Comparison of ENCODE assay signal across 15 cellular contexts in genomic region chr2:221914334-221914733, GRCh38.
DNase-seq lines count a peak whose midpoint lies in the region; TF ChIP-seq lines count a peak whose summit lies in the region.
"Had no signal": no experiment of that assay in that cellular context is flagged by ENCODE, and none has a peak within 500 bp of the region (broad histone marks: within the 10 kb centered on the region; RNA-seq: fewer than 3 reads in every experiment).

No MANE protein-coding gene starts in this region.

- H3K18ac ChIP-seq in mesenchymal stem cell (ENCODE audit: low read depth in 1 of 2, low read length in 2 of 2): no peak overlapping the region

- CTCF ChIA-PET in Calu3 (lab: Charles Lee): no interaction called here

- no peak overlapping the region for H3K14ac ChIP-seq in mesenchymal stem cell (ENCODE audit: low read length in 2 of 2)

- H2AFZ ChIP-seq in mesenchymal stem cell (ENCODE audit: low read depth, low read length) (no peak overlapping the region), smooth muscle cell (ENCODE audit: low read depth) (no peak overlapping the region)

- H4K8ac ChIP-seq in mesenchymal stem cell (ENCODE audit: low read length): no peak overlapping the region

- TF ChIP-seq CTCF in smooth muscle cell (IDR thresholded peaks at IDR 0.05; ENCODE audit: borderline replicate concordance, insufficient read depth, poor library complexity, severe bottlenecking) (no peak), Calu3 (IDR thresholded peaks at IDR 0.05; ENCODE audit: unreplicated experiment) (no peak)

- H3K4me2 ChIP-seq in mesenchymal stem cell (ENCODE audit: low read length, poor library complexity, severe bottlenecking): no peak overlapping the region
- H3K4me2 ChIP-seq in smooth muscle cell: peak overlapping the region; percentile 13
- H3K4me2 ChIP-seq: BLaER1, KMS-11, SK-N-SH had no signal

- no TSS peak for BruUV-seq in Calu3 (replicated peaks; lab: Mats Ljungman, UMichigan)

- H3K4me1 ChIP-seq in mesenchymal stem cell (ENCODE audit: control insufficient read depth, insufficient read depth, low read depth, low read length) (no peaks in the 10 kb centered on the region), smooth muscle cell (ENCODE audit: low read depth) (peaks cover 51% of the 10 kb centered on the region)
- H3K4me1 ChIP-seq: BLaER1 had no signal

- H3K27ac Mint-ChIP-seq in Calu3 (ENCODE audit: unreplicated experiment): no peak overlapping the region

- no peaks in the 10 kb centered on the region for H3F3A ChIP-seq in smooth muscle cell (ENCODE audit: low read depth)

- H2BK15ac ChIP-seq in mesenchymal stem cell (ENCODE audit: low read depth, poor library complexity, severe bottlenecking): no peak overlapping the region

- H3K9ac ChIP-seq in mesenchymal stem cell (ENCODE audit: low read length) (no peak overlapping the region), smooth muscle cell (ENCODE audit: low read depth) (no peak overlapping the region)
- H3K9ac ChIP-seq: BLaER1, KMS-11, SK-N-SH had no signal

- H2BK12ac ChIP-seq in mesenchymal stem cell (ENCODE audit: low read length in 2 of 2): no peak overlapping the region

- H3K4me3 Mint-ChIP-seq in Calu3 (ENCODE audit: low read depth, unreplicated experiment): no peak overlapping the region

- no peaks in the 10 kb centered on the region for H3K27me3 Mint-ChIP-seq in Calu3 (ENCODE audit: unreplicated experiment)

- H3K27me3 ChIP-seq in mesenchymal stem cell (ENCODE audit: control insufficient read depth in 1 of 2, insufficient read depth in 1 of 2, low read length in 2 of 2) (no peaks in the 10 kb centered on the region), smooth muscle cell (ENCODE audit: low read depth) (no peaks in the 10 kb centered on the region)
- H3K27me3 ChIP-seq: BLaER1 had no signal

- H3K4me1 Mint-ChIP-seq in Calu3 (ENCODE audit: low read depth, unreplicated experiment): no peaks in the 10 kb centered on the region

- H2BK5ac ChIP-seq in mesenchymal stem cell (ENCODE audit: low read depth, low read length, poor library complexity, severe bottlenecking): no peak overlapping the region

- no peak overlapping the region for H3K4me3 ChIP-seq in mesenchymal stem cell (ENCODE audit: insufficient read depth in 1 of 2, low read depth in 1 of 2, low read length in 2 of 2)
- no peak overlapping the region for H3K4me3 ChIP-seq in smooth muscle cell
- H3K4me3 ChIP-seq: BLaER1 had no signal

- no peaks in the 10 kb centered on the region for H3K36me3 Mint-ChIP-seq in Calu3 (ENCODE audit: insufficient read depth, unreplicated experiment)

- no peaks in the 10 kb centered on the region for H3K79me2 ChIP-seq in smooth muscle cell (ENCODE audit: low read depth)

- H3K4ac ChIP-seq in mesenchymal stem cell (ENCODE audit: low read depth in 1 of 2, low read length in 2 of 2): no peak overlapping the region

- peak; percentile 54 for DNase-seq in HCEC 1CT
- DNase-seq in astrocyte of the hippocampus (ENCODE audit: low read depth, low spot score): peak; percentile 30
- DNase-seq in mesenchymal stem cell: peak; percentile 61
- DNase-seq in smooth muscle cell (lab: John Stamatoyannopoulos, UW; ENCODE audit: unreplicated experiment): no peak
- DNase-seq in Calu3: no peak
- no peak for DNase-seq in NCI-H510A (lab: John Stamatoyannopoulos, UW)
- DNase-seq in GM03348 (ENCODE audit: low spot score): no peak
- DNase-seq: MM.1S, NCI-H1105, NCI-H187, NCI-H446 treated with DMSO at 0.1 percent for 48 hours, NCI-H82, SK-N-SH had no signal

- H3K36me3 ChIP-seq in mesenchymal stem cell (ENCODE audit: control insufficient read depth in 1 of 2, insufficient read depth in 2 of 2, low read depth in 1 of 2, low read length in 2 of 2) (no peaks in the 10 kb centered on the region), smooth muscle cell (ENCODE audit: low read depth) (no peaks in the 10 kb centered on the region)
- H3K36me3 ChIP-seq: BLaER1 had no signal

- 38% methylated on average over 3 of the region's 3 CpGs for WGBS in mesenchymal stem cell
- 14% methylated on average over 3 of the region's 3 CpGs for WGBS in smooth muscle cell (ENCODE audit: low lambda C conversion rate)

- no peak overlapping the region for H4K91ac ChIP-seq in mesenchymal stem cell (ENCODE audit: low read length)

- no peak overlapping the region for H3K23ac ChIP-seq in mesenchymal stem cell (ENCODE audit: low read length in 2 of 2)

- H3K9me3 Mint-ChIP-seq in Calu3 (ENCODE audit: low read depth, unreplicated experiment): no peaks in the 10 kb centered on the region

- H3K9me3 ChIP-seq in mesenchymal stem cell (ENCODE audit: control insufficient read depth, low read length): no peaks in the 10 kb centered on the region
- H3K9me3 ChIP-seq in smooth muscle cell (replicated peaks; ENCODE audit: low read depth): no peaks in the 10 kb centered on the region
- H3K9me3 ChIP-seq: BLaER1, SK-N-SH had no signal

- H2BK120ac ChIP-seq in mesenchymal stem cell (ENCODE audit: low read depth, low read length): no peak overlapping the region

- no peak overlapping the region for H3K27ac ChIP-seq in mesenchymal stem cell (ENCODE audit: low read length, poor library complexity, severe bottlenecking)
- H3K27ac ChIP-seq in smooth muscle cell (ENCODE audit: low read depth): peak overlapping the region; percentile 17
- H3K27ac ChIP-seq: BLaER1, KMS-11 had no signal

- H2AK5ac ChIP-seq in mesenchymal stem cell (ENCODE audit: low read length, severe bottlenecking): no peak overlapping the region

- H3K79me1 ChIP-seq in mesenchymal stem cell (replicated peaks; ENCODE audit: low read length, poor library complexity, severe bottlenecking): no peaks in the 10 kb centered on the region

- no peaks in the 10 kb centered on the region for H4K20me1 ChIP-seq in smooth muscle cell (ENCODE audit: low read depth)
- H4K20me1 ChIP-seq: BLaER1 had no signal

- intact Hi-C loops in Calu3 (cut with micrococcal nuclease; ENCODE audit: unreplicated experiment): no loop called here

Comparison
In these comparisons a context has a peak if more than half of its experiments do, and no peak if none do; other contexts are left out.
1. DNase-seq: peak in HCEC 1CT (single experiment), astrocyte of the hippocampus (single experiment) and mesenchymal stem cell (single experiment); none in smooth muscle cell (single experiment), Calu3 (single experiment), NCI-H510A (single experiment) and GM03348 (single experiment).